ENCODE assay signal across 8 cellular contexts in genomic region chr10:48390933-48391845, GRCh38.
A peak's percentile ranks its signal among the peaks of the same experiment; 100 is the strongest.
DNase-seq lines count a peak whose midpoint lies in the region; ATAC-seq, FAIRE-seq and TF ChIP-seq lines count a peak whose summit lies in the region.

No MANE protein-coding gene starts in this region.

- no peak overlapping the region for H3K4me3 ChIP-seq in mesenchymal stem cell (ENCODE audit: insufficient read depth in 1 of 2, low read depth in 1 of 2, low read length in 2 of 2)
- no peak overlapping the region for H3K4me3 ChIP-seq in transverse colon
- H3K4me3 ChIP-seq in Peyer's patch = no peak overlapping the region

- H3K27me3 ChIP-seq in mesenchymal stem cell (ENCODE audit: control insufficient read depth in 1 of 2, insufficient read depth in 1 of 2, low read length in 2 of 2) (no peaks in the 10 kb centered on the region), transverse colon (no peaks in the 10 kb centered on the region), Peyer's patch (no peaks in the 10 kb centered on the region)

- H2AK5ac ChIP-seq in mesenchymal stem cell (ENCODE audit: low read length, severe bottlenecking) = no peak overlapping the region

- no peak for TF ChIP-seq CTCF in transverse colon (IDR thresholded peaks at IDR 0.05)
- no peak for TF ChIP-seq CTCF in Peyer's patch (IDR thresholded peaks at IDR 0.05)

- intact Hi-C loops in transverse colon (cut with DNase I; ENCODE audit: low total_unique reads) = no loop called here

- H3K36me3 ChIP-seq in mesenchymal stem cell (ENCODE audit: control insufficient read depth in 1 of 2, insufficient read depth in 2 of 2, low read depth in 1 of 2, low read length in 2 of 2) (no peaks in the 10 kb centered on the region), transverse colon (no peaks in the 10 kb centered on the region), Peyer's patch (no peaks in the 10 kb centered on the region)

- H2AFZ ChIP-seq in mesenchymal stem cell (ENCODE audit: low read depth, low read length) = no peak overlapping the region

- H3K4ac ChIP-seq in mesenchymal stem cell (ENCODE audit: low read depth in 1 of 2, low read length in 2 of 2) = no peak overlapping the region

- no peak overlapping the region for H2BK120ac ChIP-seq in mesenchymal stem cell (ENCODE audit: low read depth, low read length)

- no peak for TF ChIP-seq POLR2A in transverse colon (IDR thresholded peaks at IDR 0.05)
- no peak for TF ChIP-seq POLR2A in Peyer's patch (IDR thresholded peaks at IDR 0.05)

- H3K79me1 ChIP-seq in mesenchymal stem cell (replicated peaks; ENCODE audit: low read length, poor library complexity, severe bottlenecking) = peaks cover 19% of the 10 kb centered on the region

- no peak overlapping the region for H3K27ac ChIP-seq in mesenchymal stem cell (ENCODE audit: low read length, poor library complexity, severe bottlenecking)
- no peak overlapping the region for H3K27ac ChIP-seq in transverse colon
- no peak overlapping the region for H3K27ac ChIP-seq in Peyer's patch

- H3K4me1 ChIP-seq in mesenchymal stem cell (ENCODE audit: control insufficient read depth, insufficient read depth, low read depth, low read length) (peaks cover 2% of the 10 kb centered on the region), transverse colon (peaks cover 11 to 25% (median 15%) of the 10 kb centered on the region in 4 donors), Peyer's patch (peaks cover 0 to 26% (median 4%) of the 10 kb centered on the region in 4 donors)

- ATAC-seq in HG02610 (IDR thresholded peaks at IDR 0.05; ENCODE audit: unreplicated experiment) = peak; percentile 75
- no peak for ATAC-seq in HG02571 (IDR thresholded peaks at IDR 0.05; ENCODE audit: unreplicated experiment)

- no peak overlapping the region for H3K4me2 ChIP-seq in mesenchymal stem cell (ENCODE audit: low read length, poor library complexity, severe bottlenecking)

- H2BK5ac ChIP-seq in mesenchymal stem cell (ENCODE audit: low read depth, low read length, poor library complexity, severe bottlenecking) = no peak overlapping the region

- in situ Hi-C loops in transverse colon (cut with MboI; ENCODE audit: low pct_ligation_motif_present in 1 of 4, low pct_unique_long_range_greater_than_20kb in 1 of 4, low sequenced_read_pairs in 3 of 4) = no loop called here

- peak; percentile 46 for FAIRE-seq in GM18507 (lab: Jason Lieb, UNC)

- no peak overlapping the region for H3K18ac ChIP-seq in mesenchymal stem cell (ENCODE audit: low read depth in 1 of 2, low read length in 2 of 2)

- no peak for TF ChIP-seq EP300 in transverse colon (IDR thresholded peaks at IDR 0.05; ENCODE audit: low read depth)

- no peaks in the 10 kb centered on the region for H3K9me3 ChIP-seq in mesenchymal stem cell (ENCODE audit: control insufficient read depth, low read length)
- no peaks in the 10 kb centered on the region for H3K9me3 ChIP-seq in transverse colon
- no peaks in the 10 kb centered on the region for H3K9me3 ChIP-seq in Peyer's patch

- H4K8ac ChIP-seq in mesenchymal stem cell (ENCODE audit: low read length) = no peak overlapping the region

- H3K9ac ChIP-seq in mesenchymal stem cell (ENCODE audit: low read length) = no peak overlapping the region

- 69% methylated on average over 2 of the region's 4 CpGs for WGBS in mesenchymal stem cell
- 72 to 76% methylated on average over 4 of the region's 4 CpGs for WGBS in transverse colon (ENCODE audit: low coverage in 1 of 2), 2 donors

- no peak overlapping the region for H2BK15ac ChIP-seq in mesenchymal stem cell (ENCODE audit: low read depth, poor library complexity, severe bottlenecking)

- H4K91ac ChIP-seq in mesenchymal stem cell (ENCODE audit: low read length) = no peak overlapping the region

- DNase-seq in GM18507 (ENCODE audit: extremely low spot score, insufficient read length, low read depth) (no peak), SW480 (ENCODE audit: low spot score) (peak; percentile 30), mesenchymal stem cell (peak; percentile 53), transverse colon (no peak), NCI-H1092 treated with DMSO at 0.1 percent for 48 hours (lab: John Stamatoyannopoulos, UW) (no peak), Peyer's patch (no peak)

- H3K23ac ChIP-seq in mesenchymal stem cell (ENCODE audit: low read length in 2 of 2) = no peak overlapping the region

- no peak overlapping the region for H2BK12ac ChIP-seq in mesenchymal stem cell (ENCODE audit: low read length in 2 of 2)

- H3K14ac ChIP-seq in mesenchymal stem cell (ENCODE audit: low read length in 2 of 2) = no peak overlapping the region

Comparison
In these comparisons a context has a peak if more than half of its experiments do, and no peak if none do; other contexts are left out.
1. DNase-seq: peak in SW480 (single experiment) and mesenchymal stem cell (single experiment); none in GM18507 (single experiment), transverse colon (single experiment), NCI-H1092 treated with DMSO at 0.1 percent for 48 hours (single experiment) and Peyer's patch (0 of 3).